Comparison of ENCODE assay signal across 8 cellular contexts in the genomic region with DNA sequence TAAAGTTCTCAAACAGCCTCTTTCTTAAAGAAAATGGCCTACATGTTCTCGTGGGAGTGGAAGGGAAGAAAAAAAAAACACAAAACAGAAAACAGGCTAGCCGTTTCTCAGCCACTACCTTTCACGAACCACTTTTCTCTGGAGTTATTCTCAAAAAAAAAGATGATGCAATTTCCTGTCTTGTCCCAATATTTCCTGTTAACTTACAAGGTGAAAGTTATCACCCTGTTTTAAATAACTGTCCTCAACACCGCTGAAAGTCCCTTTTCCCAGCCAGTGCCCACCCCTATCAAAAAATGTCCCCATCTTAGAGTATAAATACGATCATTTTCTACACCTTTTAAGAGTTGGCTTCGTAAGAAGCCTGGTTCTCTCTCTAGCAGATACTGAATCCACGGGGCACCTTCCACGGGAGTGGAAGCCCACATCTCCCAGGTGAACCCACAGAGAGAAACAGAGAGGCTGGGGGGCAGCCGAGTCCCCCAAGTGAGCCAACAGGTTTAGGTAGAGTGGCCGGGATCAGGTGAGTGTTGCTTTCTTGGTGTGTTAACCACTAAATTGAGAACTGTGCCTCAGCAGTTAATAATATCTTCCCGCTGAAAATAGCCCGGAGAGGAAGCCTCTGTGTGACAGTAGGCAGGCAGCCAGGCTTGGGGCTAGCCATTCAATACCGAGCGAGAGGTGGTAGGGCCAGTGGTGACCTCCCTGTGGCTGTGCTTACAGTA. TPM values are rescaled to one million over a fixed set of nuclear protein-coding genes. Genes with fewer than 3 reads are reported as not detected.
DNase-seq lines count a peak whose midpoint lies in the region; ATAC-seq lines count a peak whose summit lies in the region.

No MANE protein-coding gene starts in this region.

- H3K4me3 ChIP-seq in MG63: no peak overlapping the region

- POLR2A ChIA-PET in activated CD4-positive, alpha-beta T cell treated with anti-CD3 and anti-CD28 coated beads for 36 hours (lab: Charles Lee): interaction anchor here (0.5 kb wide), 1 partner anchor 1005 kb away, joined by 6 read pairs; no protein-coding TSS in a partner anchor

- H3K27ac Mint-ChIP-seq in activated CD4-positive, alpha-beta T cell treated with anti-CD3 and anti-CD28 coated beads for 36 hours: peak overlapping the region; percentile 99
- H3K27ac Mint-ChIP-seq in T-helper 2 cell treated with Interferon-gamma antibody and Interleukin-4, amounts not matched to agents 5 μg/mL and 100 μg/mL, for 36 hours: peak overlapping the region; percentile 86
- H3K27ac Mint-ChIP-seq in stimulated activated effector memory CD8-positive, alpha-beta T cell treated with anti-CD3 and anti-CD28 coated beads, Interleukin-12 subunit alpha, Interleukin-12 subunit beta, amount 100 ng/mL, for 72 hours: peak overlapping the region; percentile 98

- H3K4me3 Mint-ChIP-seq in activated CD4-positive, alpha-beta T cell treated with anti-CD3 and anti-CD28 coated beads for 36 hours: peak overlapping the region; percentile 60
- peak overlapping the region; percentile 73 for H3K4me3 Mint-ChIP-seq in T-helper 2 cell treated with Interferon-gamma antibody and Interleukin-4, amounts not matched to agents 5 μg/mL and 100 μg/mL, for 36 hours
- H3K4me3 Mint-ChIP-seq in stimulated activated effector memory CD8-positive, alpha-beta T cell treated with anti-CD3 and anti-CD28 coated beads, Interleukin-12 subunit alpha, Interleukin-12 subunit beta, amount 100 ng/mL, for 72 hours: peak overlapping the region; percentile 78

- H3K27me3 ChIP-seq in MG63: no peaks in the 10 kb centered on the region

- CTCF ChIA-PET in activated CD4-positive, alpha-beta T cell treated with anti-CD3 and anti-CD28 coated beads for 36 hours (lab: Charles Lee): interaction anchor here (0.6 to 1.0 kb wide), 3 partner anchors 80 to 119 kb away, joined by 3 to 6 read pairs (median 3); no protein-coding TSS in a partner anchor

- no peaks in the 10 kb centered on the region for H3K9me3 ChIP-seq in MG63

- peaks cover 4% of the 10 kb centered on the region for H3K36me3 Mint-ChIP-seq in activated CD4-positive, alpha-beta T cell treated with anti-CD3 and anti-CD28 coated beads for 36 hours (ENCODE audit: low read depth)
- H3K36me3 Mint-ChIP-seq in T-helper 2 cell treated with Interferon-gamma antibody and Interleukin-4, amounts not matched to agents 5 μg/mL and 100 μg/mL, for 36 hours (ENCODE audit: low read depth): peaks cover 46% of the 10 kb centered on the region
- peaks cover 98% of the 10 kb centered on the region for H3K36me3 Mint-ChIP-seq in stimulated activated effector memory CD8-positive, alpha-beta T cell treated with anti-CD3 and anti-CD28 coated beads, Interleukin-12 subunit alpha, Interleukin-12 subunit beta, amount 100 ng/mL, for 72 hours

- no peak for ATAC-seq in activated CD4-positive, alpha-beta T cell treated with anti-CD3 and anti-CD28 coated beads for 36 hours
- ATAC-seq in HG03064 (IDR thresholded peaks at IDR 0.05; ENCODE audit: low read depth, unreplicated experiment): peak; percentile 50
- ATAC-seq in Right ventricle myocardium superior (ENCODE audit: poor library complexity): peak; percentile 81
- ATAC-seq in stimulated activated effector memory CD8-positive, alpha-beta T cell treated with anti-CD3 and anti-CD28 coated beads, Interleukin-12 subunit alpha, Interleukin-12 subunit beta, amount 100 ng/mL, for 72 hours: no peak

- peaks cover 90% of the 10 kb centered on the region for H3K4me1 Mint-ChIP-seq in activated CD4-positive, alpha-beta T cell treated with anti-CD3 and anti-CD28 coated beads for 36 hours
- peaks cover 84% of the 10 kb centered on the region for H3K4me1 Mint-ChIP-seq in T-helper 2 cell treated with Interferon-gamma antibody and Interleukin-4, amounts not matched to agents 5 μg/mL and 100 μg/mL, for 36 hours (ENCODE audit: low read depth)
- peaks cover 97% of the 10 kb centered on the region for H3K4me1 Mint-ChIP-seq in stimulated activated effector memory CD8-positive, alpha-beta T cell treated with anti-CD3 and anti-CD28 coated beads, Interleukin-12 subunit alpha, Interleukin-12 subunit beta, amount 100 ng/mL, for 72 hours

- no peaks in the 10 kb centered on the region for H3K27me3 Mint-ChIP-seq in activated CD4-positive, alpha-beta T cell treated with anti-CD3 and anti-CD28 coated beads for 36 hours
- no peaks in the 10 kb centered on the region for H3K27me3 Mint-ChIP-seq in T-helper 2 cell treated with Interferon-gamma antibody and Interleukin-4, amounts not matched to agents 5 μg/mL and 100 μg/mL, for 36 hours (ENCODE audit: low read depth)

- H3K36me3 ChIP-seq in MG63: peaks cover 60% of the 10 kb centered on the region

- no peaks in the 10 kb centered on the region for H3K9me3 Mint-ChIP-seq in activated CD4-positive, alpha-beta T cell treated with anti-CD3 and anti-CD28 coated beads for 36 hours (ENCODE audit: low read depth)
- H3K9me3 Mint-ChIP-seq in T-helper 2 cell treated with Interferon-gamma antibody and Interleukin-4, amounts not matched to agents 5 μg/mL and 100 μg/mL, for 36 hours: no peaks in the 10 kb centered on the region
- H3K9me3 Mint-ChIP-seq in stimulated activated effector memory CD8-positive, alpha-beta T cell treated with anti-CD3 and anti-CD28 coated beads, Interleukin-12 subunit alpha, Interleukin-12 subunit beta, amount 100 ng/mL, for 72 hours: no peaks in the 10 kb centered on the region

- intact Hi-C loops in activated CD4-positive, alpha-beta T cell treated with anti-CD3 and anti-CD28 coated beads for 36 hours (cut with DNase I, micrococcal nuclease): loop anchor here in 1 of 2 experiments (5.0 to 10.0 kb wide), 2 partner anchors 552 to 1010 kb away; a partner anchor contains a TSS
- intact Hi-C loops in Right ventricle myocardium superior (cut with DNase I): no loop called here

- peak; percentile 10 for DNase-seq in activated CD4-positive, alpha-beta T cell treated with anti-CD3 and anti-CD28 coated beads for 36 hours
- DNase-seq in activated CD4-positive, alpha-beta T cell treated with anti-CD3 and anti-CD28 coated beads, Interleukin-2, amount 50 U/mL, for 4 hours: no peak
- no peak for DNase-seq in T-helper 2 cell treated with Interferon-gamma antibody and Interleukin-4, amounts not matched to agents 5 μg/mL and 100 μg/mL, for 36 hours (ENCODE audit: low spot score)
- DNase-seq in Right ventricle myocardium superior: peak; percentile 87
- no peak for DNase-seq in stimulated activated effector memory CD8-positive, alpha-beta T cell treated with anti-CD3 and anti-CD28 coated beads, Interleukin-12 subunit alpha, Interleukin-12 subunit beta, amount 100 ng/mL, for 72 hours (ENCODE audit: low spot score in 2 of 2)
- no peak for DNase-seq in MG63
- no peak for DNase-seq in NCI-H2171 (lab: John Stamatoyannopoulos, UW)

RNA-seq across cellular contexts. Expression of a gene that starts 15.9 kb away (rescaled TPM):
- total RNA-seq in activated CD4-positive, alpha-beta T cell treated with anti-CD3 and anti-CD28 coated beads for 36 hours: 1 to 10 TPM; 7.2 to 9.3 TPM
- total RNA-seq in Right ventricle myocardium superior: 14.0 TPM
- 13.4 and 29.3 TPM in 2 replicates for total RNA-seq in MG63 (2014; rRNA removed; shearing (Covaris generic); ENCODE audit: low replicate concordance)

Comparison
In these comparisons a context has a peak if more than half of its experiments do, and no peak if none do; other contexts are left out.
1. DNase-seq: peak in activated CD4-positive, alpha-beta T cell treated with anti-CD3 and anti-CD28 coated beads for 36 hours (single experiment) and Right ventricle myocardium superior (single experiment); none in activated CD4-positive, alpha-beta T cell treated with anti-CD3 and anti-CD28 coated beads, Interleukin-2, amount 50 U/mL, for 4 hours (0 of 2), T-helper 2 cell treated with Interferon-gamma antibody and Interleukin-4, amounts not matched to agents 5 μg/mL and 100 μg/mL, for 36 hours (single experiment), stimulated activated effector memory CD8-positive, alpha-beta T cell treated with anti-CD3 and anti-CD28 coated beads, Interleukin-12 subunit alpha, Interleukin-12 subunit beta, amount 100 ng/mL, for 72 hours (0 of 2), MG63 (single experiment) and NCI-H2171 (single experiment).
2. ATAC-seq: peak in HG03064 (single experiment) and Right ventricle myocardium superior (single experiment); none in activated CD4-positive, alpha-beta T cell treated with anti-CD3 and anti-CD28 coated beads for 36 hours (single experiment) and stimulated activated effector memory CD8-positive, alpha-beta T cell treated with anti-CD3 and anti-CD28 coated beads, Interleukin-12 subunit alpha, Interleukin-12 subunit beta, amount 100 ng/mL, for 72 hours (single experiment).
3. Peak in every context shown above with its lines, with median percentiles within 50 percentile points of each other: H3K27ac Mint-ChIP-seq and H3K4me3 Mint-ChIP-seq.